Comparison of ENCODE assay signal across 11 cellular contexts in genomic region chr22:42632096-42632495, GRCh38. TPM values are rescaled to one million over a fixed set of nuclear protein-coding genes. Genes with fewer than 3 reads are reported as not detected.
DNase-seq lines count a peak whose midpoint lies in the region; ATAC-seq and TF ChIP-seq lines count a peak whose summit lies in the region.
"Had no signal": no experiment of that assay in that cellular context is flagged by ENCODE, and none has a peak within 500 bp of the region (broad histone marks: within the 10 kb centered on the region; RNA-seq: fewer than 3 reads in every experiment).

No MANE protein-coding gene starts in this region.

- H3K4me1 ChIP-seq in thoracic aorta (ENCODE audit: control insufficient read depth in 1 of 2, low read depth in 2 of 2): peaks cover 13 to 26% of the 10 kb centered on the region in 2 donors

- DNase-seq in activated naive CD4-positive, alpha-beta T cell treated with anti-CD3 and anti-CD28 coated beads, Interleukin-2, amount 50 U/mL, for 72 hours (ENCODE audit: low spot score in 2 of 2): no peak
- DNase-seq in activated naive CD4-positive, alpha-beta T cell treated with anti-CD3 and anti-CD28 coated beads for 36 hours: no peak
- DNase-seq in RWPE1 (ENCODE audit: low spot score) (no peak), fibroblast of pulmonary artery (ENCODE audit: low read depth) (no peak), thoracic aorta (ENCODE audit: low spot score) (no peak), SHP77 treated with DMSO at 0.1 percent for 48 hours (lab: John Stamatoyannopoulos, UW) (no peak), COLO829 (ENCODE audit: low spot score) (no peak)
- DNase-seq in activated CD8-positive, alpha-beta memory T cell treated with anti-CD3 and anti-CD28 coated beads, Interleukin-2, amount 50 U/mL, for 48 hours: no peak

- no peaks in the 10 kb centered on the region for H3K9me3 ChIP-seq in thoracic aorta

- H3K4me1 Mint-ChIP-seq in activated naive CD4-positive, alpha-beta T cell treated with anti-CD3 and anti-CD28 coated beads for 36 hours (ENCODE audit: low read depth): peaks cover 3% of the 10 kb centered on the region
- H3K4me1 Mint-ChIP-seq: memory B cell had no signal

- intact Hi-C loops in activated naive CD4-positive, alpha-beta T cell treated with anti-CD3 and anti-CD28 coated beads for 36 hours (cut with micrococcal nuclease): no loop called here

- POLR2A ChIA-PET in RWPE1 (lab: Yijun Ruan, JAX; ENCODE audit: low non-redundant PET): no interaction called here

- no peak for ATAC-seq in activated naive CD4-positive, alpha-beta T cell treated with anti-CD3 and anti-CD28 coated beads, Interleukin-2, amount 50 U/mL, for 72 hours
- ATAC-seq in thoracic aorta (ENCODE audit: insufficient number of reproducible peaks, low FRiP score, low read depth): no peak

- no peak overlapping the region for H3K4me3 Mint-ChIP-seq in activated naive CD4-positive, alpha-beta T cell treated with anti-CD3 and anti-CD28 coated beads for 36 hours
- H3K4me3 Mint-ChIP-seq: memory B cell had no signal

- H3K36me3 ChIP-seq in thoracic aorta: peaks cover 69% of the 10 kb centered on the region

- H3K9me3 Mint-ChIP-seq in activated naive CD4-positive, alpha-beta T cell treated with anti-CD3 and anti-CD28 coated beads, Interleukin-2, amount 50 U/mL, for 72 hours: no peaks in the 10 kb centered on the region
- H3K9me3 Mint-ChIP-seq in activated naive CD4-positive, alpha-beta T cell treated with anti-CD3 and anti-CD28 coated beads for 36 hours: no peaks in the 10 kb centered on the region
- H3K9me3 Mint-ChIP-seq: memory B cell had no signal

- peak overlapping the region; percentile 100 for H3K27ac ChIP-seq in RWPE1
- peak overlapping the region in 1 of 2 donors; percentile 1 for H3K27ac ChIP-seq in thoracic aorta
- H3K27ac ChIP-seq: SK-N-MC had no signal

- H3K27me3 ChIP-seq in thoracic aorta (replicated peaks; ENCODE audit: insufficient read depth): no peaks in the 10 kb centered on the region

- no peaks in the 10 kb centered on the region for H3K27me3 Mint-ChIP-seq in activated naive CD4-positive, alpha-beta T cell treated with anti-CD3 and anti-CD28 coated beads for 36 hours (ENCODE audit: low read depth)
- H3K27me3 Mint-ChIP-seq: memory B cell had no signal

- H3K4me3 ChIP-seq in fibroblast of pulmonary artery (replicated peaks; ENCODE audit: low read depth, low read length) (no peak overlapping the region), thoracic aorta (no peak overlapping the region)
- H3K4me3 ChIP-seq: SK-N-MC had no signal

- H3K27ac Mint-ChIP-seq in activated naive CD4-positive, alpha-beta T cell treated with anti-CD3 and anti-CD28 coated beads, Interleukin-2, amount 50 U/mL, for 72 hours: peak overlapping the region; percentile 44 to 61
- no peak overlapping the region for H3K27ac Mint-ChIP-seq in activated naive CD4-positive, alpha-beta T cell treated with anti-CD3 and anti-CD28 coated beads for 36 hours
- H3K27ac Mint-ChIP-seq: memory B cell had no signal

- TF ChIP-seq CTCF in RWPE1 (conservative IDR thresholded peaks at IDR 0.05; ENCODE audit: low read depth) (no peak), fibroblast of pulmonary artery (IDR thresholded peaks at IDR 0.05; ENCODE audit: low read length, missing control alignments) (peak; percentile 35), thoracic aorta (IDR thresholded peaks at IDR 0.05) (peak; percentile 13)

- H3K36me3 Mint-ChIP-seq in activated naive CD4-positive, alpha-beta T cell treated with anti-CD3 and anti-CD28 coated beads, Interleukin-2, amount 50 U/mL, for 72 hours: no peaks in the 10 kb centered on the region
- peaks cover 5% of the 10 kb centered on the region for H3K36me3 Mint-ChIP-seq in activated naive CD4-positive, alpha-beta T cell treated with anti-CD3 and anti-CD28 coated beads for 36 hours (ENCODE audit: low read depth)

- CTCF ChIA-PET in activated naive CD4-positive, alpha-beta T cell treated with anti-CD3 and anti-CD28 coated beads for 36 hours (lab: Charles Lee): no interaction called here
- CTCF ChIA-PET in RWPE1 (lab: Yijun Ruan, JAX): interaction anchor here (0.7 to 1.6 kb wide), 2 partner anchors 11 to 121 kb away, joined by 3 to 6 read pairs; no protein-coding TSS in a partner anchor

RNA-seq across cellular contexts. Expression of gene ATP5MGL, which starts 8.3 kb away (rescaled TPM):
- 1 to 10 TPM in 1 of 2 donors, under 1 TPM in 1; 0.89 to 1.4 TPM for total RNA-seq in activated naive CD4-positive, alpha-beta T cell treated with anti-CD3 and anti-CD28 coated beads, Interleukin-2, amount 50 U/mL, for 72 hours
- under 1 TPM in 1 of 2 experiments, not detected in 1; 0.40 TPM for total RNA-seq in activated naive CD4-positive, alpha-beta T cell treated with anti-CD3 and anti-CD28 coated beads for 36 hours
- not detected for total RNA-seq in thoracic aorta
- total RNA-seq: HT-29 had no signal

RNA-seq across cellular contexts. Expression of gene CYB5R3, which starts 17.1 kb away (rescaled TPM):
- 10 to 100 TPM; 49.7 to 84.6 TPM for total RNA-seq in activated naive CD4-positive, alpha-beta T cell treated with anti-CD3 and anti-CD28 coated beads, Interleukin-2, amount 50 U/mL, for 72 hours
- 10 to 100 TPM; 61.2 to 63.9 TPM for total RNA-seq in activated naive CD4-positive, alpha-beta T cell treated with anti-CD3 and anti-CD28 coated beads for 36 hours
- 100 to 1,000 TPM; 209 to 606 TPM for total RNA-seq in thoracic aorta

RNA-seq across cellular contexts. Expression of gene POLDIP3, which starts 17.4 kb away (rescaled TPM):
- total RNA-seq in activated naive CD4-positive, alpha-beta T cell treated with anti-CD3 and anti-CD28 coated beads, Interleukin-2, amount 50 U/mL, for 72 hours: 100 to 1,000 TPM in 1 of 2 donors, 10 to 100 TPM in 1; 71.9 to 126 TPM
- total RNA-seq in activated naive CD4-positive, alpha-beta T cell treated with anti-CD3 and anti-CD28 coated beads for 36 hours: 10 to 100 TPM; 83.7 to 93.8 TPM
- 10 to 100 TPM; 38.2 to 38.7 TPM for total RNA-seq in thoracic aorta
